ENCODE assay signal across 11 cellular contexts in genomic region chr19:6402834-6403608, GRCh38. TPM values are rescaled to one million over a fixed set of nuclear protein-coding genes. Genes with fewer than 3 reads are reported as not detected.
A peak's percentile ranks its signal among the peaks of the same experiment; 100 is the strongest.
DNase-seq lines count a peak whose midpoint lies in the region; ATAC-seq and TF ChIP-seq lines count a peak whose summit lies in the region.
"Had no signal": no experiment of that assay in that cellular context is flagged by ENCODE, and none has a peak within 500 bp of the region (broad histone marks: within the 10 kb centered on the region; RNA-seq: fewer than 3 reads in every experiment).

No MANE protein-coding gene starts in this region.

- peak overlapping the region in 1 of 2 experiments; percentile 5; a peak in 1 of 4 replicates for H4K8ac ChIP-seq in IMR-90 (ENCODE audit: low read depth in 2 of 2, low read length in 2 of 2)

- no peak overlapping the region for H2BK5ac ChIP-seq in IMR-90 (ENCODE audit: low read depth, low read length, poor library complexity, severe bottlenecking)

- POLR2A ChIA-PET in IMR-90 (lab: Charles Lee; ENCODE audit: unreplicated experiment) = no interaction called here
- POLR2A ChIA-PET in CD8-positive, alpha-beta memory T cell (lab: Charles Lee) = no interaction called here

- H2AK5ac ChIP-seq in IMR-90 (ENCODE audit: low read depth, low read length) = no peak overlapping the region

- H3K18ac ChIP-seq in IMR-90 (ENCODE audit: low read depth, low read length) = no peak overlapping the region

- no peak overlapping the region for H3K27ac ChIP-seq in IMR-90 (ENCODE audit: insufficient read depth, low read length)
- peak overlapping the region; percentile 86 for H3K27ac ChIP-seq in cingulate gyrus (ENCODE audit: low read depth, low read length)
- no peak overlapping the region for H3K27ac ChIP-seq in esophagus squamous epithelium
- no peak overlapping the region for H3K27ac ChIP-seq in CD8-positive, alpha-beta memory T cell (ENCODE audit: low read depth, low read length)
- H3K27ac ChIP-seq: suprapubic skin had no signal

- H2BK20ac ChIP-seq in IMR-90 (ENCODE audit: low read depth, low read length) = 0 out of 2 replicates have a peak overlapping the region, but pooled peaks have one; percentile 24

- H3K9me3 Mint-ChIP-seq in CD8-positive, alpha-beta memory T cell = no peaks in the 10 kb centered on the region
- H3K9me3 Mint-ChIP-seq: activated naive CD4-positive, alpha-beta T cell treated with anti-CD3 and anti-CD28 coated beads, Interleukin-2, amount 50 U/mL, for 72 hours had no signal

- CTCF ChIA-PET in IMR-90 (lab: Yijun Ruan, JAX) = no interaction called here
- CTCF ChIA-PET in CD8-positive, alpha-beta memory T cell (lab: Charles Lee) = no interaction called here

- H3K4me2 ChIP-seq in IMR-90 (ENCODE audit: low read depth, low read length) = no peak overlapping the region

- H3K9me3 ChIP-seq in IMR-90 (ENCODE audit: control insufficient read depth, insufficient read depth, low read length) = no peaks in the 10 kb centered on the region
- no peaks in the 10 kb centered on the region for H3K9me3 ChIP-seq in esophagus squamous epithelium
- no peaks in the 10 kb centered on the region for H3K9me3 ChIP-seq in CD8-positive, alpha-beta memory T cell (ENCODE audit: low read length)
- H3K9me3 ChIP-seq: suprapubic skin had no signal

- TF ChIP-seq CTCF in IMR-90 (conservative IDR thresholded peaks at IDR 0.05; ENCODE audit: low read depth, low read length) (no peak), esophagus squamous epithelium (IDR thresholded peaks at IDR 0.05) (no peak)

- H3K4me1 ChIP-seq in IMR-90 (ENCODE audit: control insufficient read depth, insufficient read depth, low read length) (no peaks in the 10 kb centered on the region), esophagus squamous epithelium (no peaks in the 10 kb centered on the region)
- no peaks in the 10 kb centered on the region for H3K4me1 ChIP-seq in CD8-positive, alpha-beta memory T cell (ENCODE audit: insufficient read depth, low read length)
- H3K4me1 ChIP-seq: suprapubic skin had no signal

- H3K9ac ChIP-seq in IMR-90 (ENCODE audit: low read depth, low read length) = no peak overlapping the region

- peak overlapping the region; percentile 55 for H2AK9ac ChIP-seq in IMR-90 (replicated peaks; ENCODE audit: low read depth, low read length, poor library complexity)

- no peaks in the 10 kb centered on the region for H3K79me1 ChIP-seq in IMR-90 (ENCODE audit: low read depth in 1 of 2, low read length in 2 of 2)

- no peaks in the 10 kb centered on the region for H3K36me3 Mint-ChIP-seq in CD8-positive, alpha-beta memory T cell
- H3K36me3 Mint-ChIP-seq: activated naive CD4-positive, alpha-beta T cell treated with anti-CD3 and anti-CD28 coated beads, Interleukin-2, amount 50 U/mL, for 72 hours had no signal

- no peak overlapping the region for H4K5ac ChIP-seq in IMR-90 (ENCODE audit: low read depth, low read length)

- no peak overlapping the region for H3K14ac ChIP-seq in IMR-90 (replicated peaks; ENCODE audit: low read depth, low read length)

- H3K27ac Mint-ChIP-seq in CD8-positive, alpha-beta memory T cell = peak overlapping the region in 1 of 8 donors; percentile 38
- H3K27ac Mint-ChIP-seq: activated naive CD4-positive, alpha-beta T cell treated with anti-CD3 and anti-CD28 coated beads, Interleukin-2, amount 50 U/mL, for 72 hours had no signal

- no peaks in the 10 kb centered on the region for H4K20me1 ChIP-seq in IMR-90 (ENCODE audit: insufficient read depth, low read length)

- H3K4me3 Mint-ChIP-seq in CD8-positive, alpha-beta memory T cell = no peak overlapping the region

- no peak for TF ChIP-seq RAD21 in IMR-90 (IDR thresholded peaks at IDR 0.05; ENCODE audit: low read length)

- H4K91ac ChIP-seq in IMR-90 (ENCODE audit: insufficient read depth, low read depth, low read length) = no peak overlapping the region

- in situ Hi-C loops in IMR-90 (cut with MboI; ENCODE audit: low sequenced_read_pairs) = no loop called here

- dilution Hi-C loops in IMR-90 (cut with HindIII; ENCODE audit: low sequenced_read_pairs, unreplicated experiment) = no loop called here

- no TSS peak for BruUV-seq in IMR-90 (replicated peaks; lab: Mats Ljungman, UMichigan)

- 54% methylated on average over 8 of the region's 23 CpGs; no CpG with 5 or more reads in 1 of the 2 experiments for WGBS in IMR-90 (ENCODE audit: extremely low coverage in 2 of 2, insufficient read length in 1 of 2), 2 experiments
- 49 to 56% methylated on average over 12 to 21 of the region's 23 CpGs for WGBS in esophagus squamous epithelium, 2 donors

- no peaks in the 10 kb centered on the region for H3K4me1 Mint-ChIP-seq in CD8-positive, alpha-beta memory T cell

- ATAC-seq in IMR-90 (ENCODE audit: low read depth) (peak; percentile 77), GM21447 (IDR thresholded peaks at IDR 0.05; ENCODE audit: unreplicated experiment) (no peak)
- ATAC-seq: activated naive CD4-positive, alpha-beta T cell treated with anti-CD3 and anti-CD28 coated beads, Interleukin-2, amount 50 U/mL, for 72 hours had no signal

- peak; percentile 52 for DNase-seq in IMR-90
- peak; percentile 82 to 94 for DNase-seq in lung microvascular endothelial cell (ENCODE audit: low read depth in 2 of 2)
- DNase-seq in stromal cell of bone marrow (ENCODE audit: low read depth) = peak; percentile 36
- no peak for DNase-seq in esophagus squamous epithelium (lab: John Stamatoyannopoulos, UW)
- DNase-seq in CD8-positive, alpha-beta memory T cell = no peak

- H3K4me3 ChIP-seq in IMR-90 (ENCODE audit: insufficient read depth, low read depth, low read length) = no peak overlapping the region
- H3K4me3 ChIP-seq in esophagus squamous epithelium = no peak overlapping the region
- H3K4me3 ChIP-seq in CD8-positive, alpha-beta memory T cell (ENCODE audit: low read length) = no peak overlapping the region
- H3K4me3 ChIP-seq: suprapubic skin had no signal

- TF ChIP-seq POLR2A in IMR-90 (IDR thresholded peaks at IDR 0.05; ENCODE audit: low read depth, low read length) (no peak), esophagus squamous epithelium (IDR thresholded peaks at IDR 0.05) (no peak)

- intact Hi-C loops in IMR-90 (cut with micrococcal nuclease) (no loop called here), esophagus squamous epithelium (cut with DNase I) (no loop called here)

- no peak overlapping the region for H3K4ac ChIP-seq in IMR-90 (ENCODE audit: low read depth, low read length)

- H3K36me3 ChIP-seq in IMR-90 (ENCODE audit: control insufficient read depth, insufficient read depth, low read length) (no peaks in the 10 kb centered on the region), esophagus squamous epithelium (no peaks in the 10 kb centered on the region)
- no peaks in the 10 kb centered on the region for H3K36me3 ChIP-seq in CD8-positive, alpha-beta memory T cell (ENCODE audit: insufficient read depth, low read length)
- H3K36me3 ChIP-seq: suprapubic skin had no signal

- H2BK15ac ChIP-seq in IMR-90 (ENCODE audit: low read depth, low read length) = no peak overlapping the region

- no peak overlapping the region; the same call in 1 of the 2 replicates for H3K23ac ChIP-seq in IMR-90 (ENCODE audit: low read depth, low read length)

- H2BK120ac ChIP-seq in IMR-90 (ENCODE audit: low read depth, low read length) = no peak overlapping the region

- no peaks in the 10 kb centered on the region; the same call in 1 of the 2 replicates for H3K9me1 ChIP-seq in IMR-90 (ENCODE audit: insufficient read depth, low read length)

- peak overlapping the region; percentile 34 for H2AFZ ChIP-seq in IMR-90 (replicated peaks; ENCODE audit: low read length, poor library complexity)

- no peaks in the 10 kb centered on the region for H3K27me3 Mint-ChIP-seq in CD8-positive, alpha-beta memory T cell

- no peaks in the 10 kb centered on the region for H3K27me3 ChIP-seq in IMR-90 (ENCODE audit: control insufficient read depth, insufficient read depth, low read length)
- no peaks in the 10 kb centered on the region for H3K27me3 ChIP-seq in esophagus squamous epithelium
- no peaks in the 10 kb centered on the region for H3K27me3 ChIP-seq in CD8-positive, alpha-beta memory T cell (ENCODE audit: insufficient read depth, low read length, poor library complexity, severe bottlenecking)
- H3K27me3 ChIP-seq: suprapubic skin had no signal

- H3K56ac ChIP-seq in IMR-90 (ENCODE audit: extremely low read depth, insufficient read depth, low read length) = no peak overlapping the region

RNA-seq across cellular contexts. Expression of gene GTF2F1, which starts 10.1 kb away (rescaled TPM):
- total RNA-seq in IMR-90 (2012; rRNA removed) = 43.7 and 53.0 TPM in 2 replicates
- polyA plus RNA-seq in IMR-90 (2012; rRNA removed) = 50.4 and 51.4 TPM in 2 replicates
- polyA plus RNA-seq in IMR-90 (2012; cell fraction: cytosol; rRNA removed) = 29.9 and 54.5 TPM in 2 replicates
- 58.8 and 59.3 TPM in 2 replicates for polyA plus RNA-seq in IMR-90 (2012; cell fraction: nucleus; rRNA removed; ENCODE audit: low replicate concordance)
- 35.1 and 36.7 TPM in 2 replicates for total RNA-seq in lung microvascular endothelial cell
- 10 to 100 TPM; 28.0 to 51.3 (median 43.5) TPM for total RNA-seq in esophagus squamous epithelium
- 10 to 100 TPM; 63.3 to 66.2 TPM for total RNA-seq in CD8-positive, alpha-beta memory T cell
- 25.2 TPM for polyA plus RNA-seq in CD8-positive, alpha-beta memory T cell

RNA-seq across cellular contexts. Expression of gene KHSRP, which starts 21.6 kb away (rescaled TPM):
- total RNA-seq in IMR-90 (2012; rRNA removed) = 31.9 and 34.4 TPM in 2 replicates
- polyA plus RNA-seq in IMR-90 (2012; rRNA removed) = 93.7 and 103 TPM in 2 replicates
- polyA plus RNA-seq in IMR-90 (2012; cell fraction: cytosol; rRNA removed) = 57.2 and 108 TPM in 2 replicates
- 89.4 and 124 TPM in 2 replicates for polyA plus RNA-seq in IMR-90 (2012; cell fraction: nucleus; rRNA removed; ENCODE audit: low replicate concordance)
- 73.4 and 87.0 TPM in 2 replicates for total RNA-seq in lung microvascular endothelial cell
- total RNA-seq in esophagus squamous epithelium = 100 to 1,000 TPM; 111 to 158 (median 125) TPM
- total RNA-seq in CD8-positive, alpha-beta memory T cell = 100 to 1,000 TPM; 456 to 459 TPM
- 22.0 TPM for polyA plus RNA-seq in CD8-positive, alpha-beta memory T cell

RNA-seq across cellular contexts. Expression of gene PSPN, which starts 27.3 kb away (rescaled TPM):
- 0.54 and 0.56 TPM in 2 replicates for total RNA-seq in IMR-90 (2012; rRNA removed)
- polyA plus RNA-seq in IMR-90 (2012; rRNA removed) = 0.34 and 0.37 TPM in 2 replicates
- polyA plus RNA-seq in IMR-90 (2012; cell fraction: cytosol; rRNA removed) = 0.24 and 0.30 TPM in 2 replicates
- 0.46 and 0.65 TPM in 2 replicates for polyA plus RNA-seq in IMR-90 (2012; cell fraction: nucleus; rRNA removed; ENCODE audit: low replicate concordance)
- total RNA-seq in lung microvascular endothelial cell = 0.44 and 1.2 TPM in 2 replicates
- total RNA-seq in esophagus squamous epithelium = 1 to 10 TPM in 2 of 4 donors, under 1 TPM in 2; 0.76 to 1.3 (median 1.0) TPM
- total RNA-seq in CD8-positive, alpha-beta memory T cell = 1 to 10 TPM; 1.6 to 1.8 TPM
- 0.76 TPM for polyA plus RNA-seq in CD8-positive, alpha-beta memory T cell

RNA-seq across cellular contexts. Expression of gene ALKBH7, which starts 30.4 kb away (rescaled TPM):
- total RNA-seq in IMR-90 (2012; rRNA removed) (9.3 and 10.3 TPM in 2 replicates), lung microvascular endothelial cell (30.7 and 40.5 TPM in 2 replicates), esophagus squamous epithelium (10 to 100 TPM; 34.0 to 85.3 (median 50.4) TPM)
- 22.5 and 33.0 TPM in 2 replicates for polyA plus RNA-seq in IMR-90 (2012; rRNA removed)
- 22.7 and 47.7 TPM in 2 replicates for polyA plus RNA-seq in IMR-90 (2012; cell fraction: cytosol; rRNA removed)
- polyA plus RNA-seq in IMR-90 (2012; cell fraction: nucleus; rRNA removed; ENCODE audit: low replicate concordance) = 17.6 and 30.9 TPM in 2 replicates
- 10 to 100 TPM; 25.5 to 34.3 TPM for total RNA-seq in CD8-positive, alpha-beta memory T cell
- 82.2 TPM for polyA plus RNA-seq in CD8-positive, alpha-beta memory T cell

RNA-seq across cellular contexts. Expression of gene SLC25A41, which starts 30.5 kb away (rescaled TPM):
- total RNA-seq in IMR-90 (2012; rRNA removed) = not detected in 2 replicates
- polyA plus RNA-seq in IMR-90 (2012; rRNA removed) = 0.14 TPM in 1 of 2 replicates, not detected in the other
- polyA plus RNA-seq in IMR-90 (2012; cell fraction: cytosol; rRNA removed) = 0.08 and 0.14 TPM in 2 replicates
- 0.28 and 0.66 TPM in 2 replicates for polyA plus RNA-seq in IMR-90 (2012; cell fraction: nucleus; rRNA removed; ENCODE audit: low replicate concordance)
- total RNA-seq in lung microvascular endothelial cell = not detected in 2 replicates
- total RNA-seq in esophagus squamous epithelium = under 1 TPM in 1 of 4 donors, not detected in 3; 0.38 TPM
- under 1 TPM; 0.28 to 0.33 TPM for total RNA-seq in CD8-positive, alpha-beta memory T cell
- polyA plus RNA-seq in CD8-positive, alpha-beta memory T cell = not detected
- total RNA-seq: M059J, OCI-LY7, suprapubic skin had no signal

Comparison
In these comparisons a context has a peak if more than half of its experiments do, and no peak if none do; other contexts are left out.
1. DNase-seq: peak in IMR-90 (single experiment), lung microvascular endothelial cell (2 of 2) and stromal cell of bone marrow (single experiment); none in esophagus squamous epithelium (single experiment) and CD8-positive, alpha-beta memory T cell (0 of 5).